In genomic region chr17:44117351-44117750, GRCh38 we compare ENCODE assay signal across 2 cellular contexts.
TF ChIP-seq lines count a peak whose summit lies in the region.

No MANE protein-coding gene starts in this region.

TF ChIP-seq in H1, 55 proteins besides CTCF, POLR2A, EP300 and RAD21 (continues in another document):
- no peak for TF ChIP-seq CHD7 (IDR thresholded peaks at IDR 0.05; ENCODE audit: insufficient replicate concordance, low read length)
- no peak for TF ChIP-seq ATF3 (IDR thresholded peaks at IDR 0.05; ENCODE audit: insufficient read depth, low read depth, low read length)
- TF ChIP-seq CTBP2 (IDR thresholded peaks at IDR 0.05; ENCODE audit: borderline replicate concordance, insufficient read depth, insufficient read length, low read length): no peak
- no peak for TF ChIP-seq ATF2 (IDR thresholded peaks at IDR 0.05; ENCODE audit: low read length)
- no peak for TF ChIP-seq EZH2 (IDR thresholded peaks at IDR 0.05; ENCODE audit: low read depth, low read length, severe bottlenecking)
- no peak for TF ChIP-seq CEBPB (IDR thresholded peaks at IDR 0.05; ENCODE audit: low read depth, low read length)
- no peak for TF ChIP-seq JUND (IDR thresholded peaks at IDR 0.05; ENCODE audit: low read length)
- no peak for TF ChIP-seq POLR2AphosphoS5 (IDR thresholded peaks at IDR 0.05; ENCODE audit: low read depth, low read length)
- TF ChIP-seq MAX (IDR thresholded peaks at IDR 0.05): no peak
- no peak for TF ChIP-seq PHF8 (conservative IDR thresholded peaks at IDR 0.05; ENCODE audit: low read depth, low read length)
- no peak for TF ChIP-seq CREB1 (IDR thresholded peaks at IDR 0.05)
- TF ChIP-seq HDAC6 (IDR thresholded peaks at IDR 0.05; ENCODE audit: low read depth, low read length): no peak
- no peak for TF ChIP-seq SP4 (IDR thresholded peaks at IDR 0.05; ENCODE audit: low read length)
- no peak for TF ChIP-seq RFX5 (IDR thresholded peaks at IDR 0.05; ENCODE audit: borderline replicate concordance, low read depth, low read length)

TF ChIP-seq in GM12891, 5 proteins besides CTCF, POLR2A, EP300 and RAD21:
- TF ChIP-seq PAX5 (IDR thresholded peaks at IDR 0.05; ENCODE audit: insufficient read depth, low read length, severe bottlenecking) (no peak), TAF1 (IDR thresholded peaks at IDR 0.05; ENCODE audit: low read depth, low read length) (no peak), SPI1 (IDR thresholded peaks at IDR 0.05; ENCODE audit: low read depth, low read length) (no peak), POU2F2 (IDR thresholded peaks at IDR 0.05; ENCODE audit: low read depth, low read length) (no peak), POLR2AphosphoS5 (IDR thresholded peaks at IDR 0.05; ENCODE audit: low read depth, low read length) (no peak)
